ENCODE assay signal across 9 cellular contexts in genomic region chr1:226663327-226663704, GRCh38.
DNase-seq lines count a peak whose midpoint lies in the region; ATAC-seq, FAIRE-seq and TF ChIP-seq lines count a peak whose summit lies in the region.
"Had no signal": no experiment of that assay in that cellular context is flagged by ENCODE, and none has a peak within 500 bp of the region (broad histone marks: within the 10 kb centered on the region; RNA-seq: fewer than 3 reads in every experiment).

No MANE protein-coding gene starts in this region.

- H3K9me3 ChIP-seq in CD4-positive, alpha-beta memory T cell (ENCODE audit: control insufficient read depth in 1 of 2, low read length in 2 of 2): no peaks in the 10 kb centered on the region
- no peaks in the 10 kb centered on the region for H3K9me3 ChIP-seq in OCI-LY1 (ENCODE audit: low read length)
- no peaks in the 10 kb centered on the region for H3K9me3 ChIP-seq in duodenal mucosa (ENCODE audit: control insufficient read depth in 1 of 2, low read length in 2 of 2)
- no peaks in the 10 kb centered on the region for H3K9me3 ChIP-seq in WERI-Rb-1 (ENCODE audit: severe bottlenecking)
- H3K9me3 ChIP-seq in small intestine (ENCODE audit: control insufficient read depth, low read depth): no peaks in the 10 kb centered on the region

- H3K27ac Mint-ChIP-seq in CD4-positive, alpha-beta memory T cell: peak overlapping the region in 6 of 7 donors; percentile 96 to 99 (median 97)
- H3K27ac Mint-ChIP-seq in osteocyte (ENCODE audit: unreplicated experiment): peak overlapping the region; percentile 95

- H3K4me1 Mint-ChIP-seq in CD4-positive, alpha-beta memory T cell: peaks cover 0 to 89% (median 38%) of the 10 kb centered on the region in 4 donors
- H3K4me1 Mint-ChIP-seq in osteocyte (ENCODE audit: unreplicated experiment): peaks cover 55% of the 10 kb centered on the region

- no peaks in the 10 kb centered on the region for H4K20me1 ChIP-seq in OCI-LY1 (ENCODE audit: insufficient read depth, low read length)

- no peaks in the 10 kb centered on the region for H3K79me2 ChIP-seq in OCI-LY1 (ENCODE audit: insufficient read depth, low read length)

- H3K4me3 ChIP-seq in CD4-positive, alpha-beta memory T cell (ENCODE audit: low read length in 2 of 2): no peak overlapping the region
- H3K4me3 ChIP-seq in OCI-LY1 (ENCODE audit: low read depth, low read length, poor library complexity, severe bottlenecking): peak overlapping the region; percentile 19
- H3K4me3 ChIP-seq in duodenal mucosa (ENCODE audit: low read depth in 1 of 2, low read length in 2 of 2): peak overlapping the region in 1 of 2 donors; percentile 25
- H3K4me3 ChIP-seq in WERI-Rb-1 (ENCODE audit: low read depth, low read length): no peak overlapping the region
- H3K4me3 ChIP-seq in small intestine (ENCODE audit: low read depth in 1 of 2, low read length in 2 of 2): no peak overlapping the region

- peak overlapping the region; percentile 50 for H3K4me2 ChIP-seq in OCI-LY1 (ENCODE audit: low read length)

- H3F3A ChIP-seq in OCI-LY1 (ENCODE audit: insufficient read depth, low read length): 0 out of 2 replicates have a peak, but pooled peaks cover 3% of the 10 kb centered on the region

- H3K9ac ChIP-seq in OCI-LY1 (ENCODE audit: low read length) (peak overlapping the region; percentile 39; the same call in 1 of the 2 replicates), duodenal mucosa (ENCODE audit: low read depth in 1 of 2, low read length in 2 of 2) (peak overlapping the region; percentile 51 to 57)

- H3K36me3 ChIP-seq in CD4-positive, alpha-beta memory T cell (ENCODE audit: insufficient read depth, low read length): peaks cover 11% of the 10 kb centered on the region
- H3K36me3 ChIP-seq in OCI-LY1 (ENCODE audit: insufficient read depth, low read length): peaks cover 12% of the 10 kb centered on the region
- H3K36me3 ChIP-seq in duodenal mucosa (ENCODE audit: control insufficient read depth in 1 of 2, insufficient read depth in 2 of 2, low read length in 2 of 2): no peaks in the 10 kb centered on the region
- no peaks in the 10 kb centered on the region for H3K36me3 ChIP-seq in WERI-Rb-1
- H3K36me3 ChIP-seq in small intestine (ENCODE audit: control insufficient read depth in 2 of 2, insufficient read depth in 2 of 2, low read length in 2 of 2): no peaks in the 10 kb centered on the region

- H3K4me1 ChIP-seq in CD4-positive, alpha-beta memory T cell (ENCODE audit: insufficient read depth, low read length): no peaks in the 10 kb centered on the region
- H3K4me1 ChIP-seq in OCI-LY1 (ENCODE audit: insufficient read depth, low read length, severe bottlenecking) (no peaks in the 10 kb centered on the region), duodenal mucosa (ENCODE audit: control insufficient read depth in 1 of 2, insufficient read depth in 2 of 2, low read length in 2 of 2) (peaks cover 46 to 56% of the 10 kb centered on the region in 2 donors), small intestine (ENCODE audit: control insufficient read depth in 2 of 2, insufficient read depth in 1 of 2, low read depth in 1 of 2, low read length in 1 of 2) (peaks cover 0 to 33% of the 10 kb centered on the region in 2 donors)

- H3K36me3 Mint-ChIP-seq in CD4-positive, alpha-beta memory T cell: peaks cover 8 to 60% of the 10 kb centered on the region in 2 donors
- no peaks in the 10 kb centered on the region for H3K36me3 Mint-ChIP-seq in osteocyte (ENCODE audit: unreplicated experiment)

- intact Hi-C loops in CD4-positive, alpha-beta memory T cell (cut with micrococcal nuclease): loop anchor here (1.0 to 2.0 kb wide), 5 partner anchors 10 to 75 kb away; partner anchors contain the start of gene ITPKB

- H3K27ac ChIP-seq in CD4-positive, alpha-beta memory T cell (ENCODE audit: low read depth, low read length): peak overlapping the region; percentile 74
- H3K27ac ChIP-seq in OCI-LY1 (ENCODE audit: low read depth, low read length, poor library complexity, severe bottlenecking) (no peak overlapping the region), duodenal mucosa (ENCODE audit: low read depth, low read length) (peak overlapping the region; percentile 87), WERI-Rb-1 (no peak overlapping the region), small intestine (ENCODE audit: low read depth in 1 of 2, low read length in 1 of 2) (peak overlapping the region in 1 of 2 donors; percentile 93)

- no peaks in the 10 kb centered on the region for H3K27me3 ChIP-seq in CD4-positive, alpha-beta memory T cell (ENCODE audit: insufficient read depth, low read length)
- no peaks in the 10 kb centered on the region for H3K27me3 ChIP-seq in OCI-LY1 (ENCODE audit: insufficient read depth, low read length)
- H3K27me3 ChIP-seq in duodenal mucosa (ENCODE audit: control insufficient read depth in 1 of 2, insufficient read depth in 2 of 2, low read length in 2 of 2): no peaks in the 10 kb centered on the region
- H3K27me3 ChIP-seq in WERI-Rb-1 (ENCODE audit: insufficient read depth, low read depth, severe bottlenecking): no peaks in the 10 kb centered on the region
- no peaks in the 10 kb centered on the region for H3K27me3 ChIP-seq in small intestine (ENCODE audit: control insufficient read depth in 2 of 2, insufficient read depth in 2 of 2, low read length in 2 of 2)

- H3K4me3 Mint-ChIP-seq in CD4-positive, alpha-beta memory T cell: peak overlapping the region; percentile 57 to 88 (median 76)
- no peak overlapping the region for H3K4me3 Mint-ChIP-seq in osteocyte (ENCODE audit: unreplicated experiment)

- no peak for DNase-seq in CD4-positive, alpha-beta memory T cell
- DNase-seq in osteocyte (ENCODE audit: extremely low spot score, unreplicated experiment): no peak
- no peak for DNase-seq in WERI-Rb-1
- no peak for DNase-seq in small intestine
- DNase-seq: NCI-H2029 treated with DMSO at 0.1 percent for 48 hours had no signal

- ATAC-seq in GM21786 (IDR thresholded peaks at IDR 0.05; ENCODE audit: unreplicated experiment) (no peak), HG02852 (IDR thresholded peaks at IDR 0.05; ENCODE audit: unreplicated experiment) (no peak)

- TF ChIP-seq CTCF in OCI-LY1 (IDR thresholded peaks at IDR 0.05; ENCODE audit: low read length): no peak
- no peak for TF ChIP-seq CTCF in osteocyte (IDR thresholded peaks at IDR 0.05)
- TF ChIP-seq CTCF in WERI-Rb-1 (IDR thresholded peaks at IDR 0.05; ENCODE audit: low read depth, low read length): no peak

- H3K9me2 ChIP-seq in OCI-LY1 (ENCODE audit: low read depth, low read length): no peaks in the 10 kb centered on the region

- H2AFZ ChIP-seq in OCI-LY1 (ENCODE audit: low read length): no peak overlapping the region

- WGBS in small intestine, 3 donors: 75 to 78% (median 77%) methylated on average over 7 of the region's 7 CpGs

- POLR2A ChIA-PET in CD4-positive, alpha-beta memory T cell (lab: Charles Lee; ENCODE audit: partially characterized antibody): interaction anchor here (0.6 to 6.7 kb wide), 19 partner anchors 9 to 152 kb away, joined by 3 to 114 read pairs (median 5); partner anchors contain the start of gene ITPKB

- FAIRE-seq in small intestine (lab: Jason Lieb, UNC): no peak

- H3K9me3 Mint-ChIP-seq in CD4-positive, alpha-beta memory T cell: peaks cover 0 to 2% (median 0%) of the 10 kb centered on the region in 8 donors
- H3K9me3 Mint-ChIP-seq in osteocyte (ENCODE audit: unreplicated experiment): no peaks in the 10 kb centered on the region

- no peaks in the 10 kb centered on the region for H3K27me3 Mint-ChIP-seq in CD4-positive, alpha-beta memory T cell
- no peaks in the 10 kb centered on the region for H3K27me3 Mint-ChIP-seq in osteocyte (ENCODE audit: unreplicated experiment)

- CTCF ChIA-PET in CD4-positive, alpha-beta memory T cell (lab: Charles Lee; ENCODE audit: partially characterized antibody): interaction anchor here (1.0 to 5.1 kb wide), 11 partner anchors 8 to 163 kb away, joined by 3 to 28 read pairs (median 6); no protein-coding TSS in a partner anchor

Comparison
In these comparisons a context has a peak if more than half of its experiments do, and no peak if none do; other contexts are left out.
1. H3K27ac ChIP-seq: peak in CD4-positive, alpha-beta memory T cell (single experiment) and duodenal mucosa (single experiment); none in OCI-LY1 (single experiment) and WERI-Rb-1 (single experiment).